Comparison of ENCODE assay signal across 8 cellular contexts in the genomic region with DNA sequence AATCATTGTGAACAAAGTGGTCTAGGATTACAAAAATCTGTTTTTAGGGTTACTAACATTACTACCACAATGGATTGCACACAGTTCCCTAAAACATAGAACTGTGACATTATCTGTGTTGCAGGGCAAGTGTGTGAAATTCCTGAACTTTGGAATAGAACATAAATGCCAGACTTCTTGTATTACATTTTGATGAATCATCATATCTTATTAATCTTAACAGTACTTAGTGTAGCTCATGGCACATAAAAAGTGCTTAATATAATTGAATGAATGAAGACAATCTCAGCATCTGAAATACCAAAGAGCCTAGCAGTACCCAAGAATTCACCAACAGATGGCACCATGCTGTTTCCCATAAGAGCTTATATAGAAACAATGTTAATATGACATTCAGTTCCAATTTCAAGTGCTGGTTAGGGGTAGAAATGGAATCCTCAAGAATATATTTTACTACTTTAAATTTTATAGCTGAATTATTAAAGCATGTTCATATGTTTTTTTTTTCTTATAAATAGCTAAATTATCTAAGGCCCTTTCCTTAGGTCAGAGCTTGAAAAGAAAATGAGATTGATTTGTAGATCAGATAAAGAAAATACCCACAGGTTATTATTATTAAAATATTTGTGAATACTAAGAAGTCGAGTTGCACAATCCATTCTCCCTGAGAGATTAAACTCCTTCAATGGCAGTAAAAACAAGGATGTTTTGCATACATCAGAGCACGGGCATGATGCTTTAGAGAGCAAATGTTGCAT. TPM values are rescaled to one million over a fixed set of nuclear protein-coding genes. Genes with fewer than 3 reads are reported as not detected.
DNase-seq lines count a peak whose midpoint lies in the region; ATAC-seq and TF ChIP-seq lines count a peak whose summit lies in the region.

No MANE protein-coding gene starts in this region.

- no peak for TF ChIP-seq POLR2A in GM18505 (IDR thresholded peaks at IDR 0.05; ENCODE audit: borderline replicate concordance, extremely low read depth, insufficient read depth, insufficient read length)

- intact Hi-C loops in left ventricle myocardium superior (cut with micrococcal nuclease): loop anchor here (5.0 kb wide), 1 partner anchor 146 kb away; no protein-coding TSS in a partner anchor
- intact Hi-C loops in tibial artery (cut with DNase I; ENCODE audit: low total_unique reads): loop anchor here (5.0 kb wide), 1 partner anchor 151 kb away; no protein-coding TSS in a partner anchor

- no peak overlapping the region for H3K4me3 Mint-ChIP-seq in stimulated activated effector memory CD8-positive, alpha-beta T cell treated with anti-CD3 and anti-CD28 coated beads, Interleukin-12 subunit alpha, Interleukin-12 subunit beta, amount 100 ng/mL, for 72 hours

- in situ Hi-C loops in KBM-7 (cut with MboI; ENCODE audit: low pct_unique_long_range_greater_than_20kb, low sequenced_read_pairs): no loop called here

- no peaks in the 10 kb centered on the region for H3K4me1 Mint-ChIP-seq in stimulated activated effector memory CD8-positive, alpha-beta T cell treated with anti-CD3 and anti-CD28 coated beads, Interleukin-12 subunit alpha, Interleukin-12 subunit beta, amount 100 ng/mL, for 72 hours

- no peak overlapping the region for H3K27ac Mint-ChIP-seq in stimulated activated effector memory CD8-positive, alpha-beta T cell treated with anti-CD3 and anti-CD28 coated beads, Interleukin-12 subunit alpha, Interleukin-12 subunit beta, amount 100 ng/mL, for 72 hours

- H3K27me3 ChIP-seq in tibial artery: no peaks in the 10 kb centered on the region

- no peak overlapping the region for H3K27ac ChIP-seq in tibial artery

- no peak overlapping the region for H3K4me3 ChIP-seq in WI38 (ENCODE audit: low read depth, low read length)
- no peak overlapping the region for H3K4me3 ChIP-seq in tibial artery

- TF ChIP-seq CTCF in WI38 (IDR thresholded peaks at IDR 0.05; ENCODE audit: low read depth, low read length) (peak; percentile 35; the same call in 1 of the 2 replicates), tibial artery (IDR thresholded peaks at IDR 0.05) (peak; percentile 53 to 54)

- H3K9me3 ChIP-seq in tibial artery: no peaks in the 10 kb centered on the region

- H3K9me3 Mint-ChIP-seq in stimulated activated effector memory CD8-positive, alpha-beta T cell treated with anti-CD3 and anti-CD28 coated beads, Interleukin-12 subunit alpha, Interleukin-12 subunit beta, amount 100 ng/mL, for 72 hours: no peaks in the 10 kb centered on the region

- ATAC-seq in GM18505 (IDR thresholded peaks at IDR 0.05; ENCODE audit: unreplicated experiment): peak; percentile 59
- peak; percentile 69 for ATAC-seq in left ventricle myocardium superior
- no peak for ATAC-seq in HG03159 (IDR thresholded peaks at IDR 0.05; ENCODE audit: unreplicated experiment)
- no peak for ATAC-seq in stimulated activated effector memory CD8-positive, alpha-beta T cell treated with anti-CD3 and anti-CD28 coated beads, Interleukin-12 subunit alpha, Interleukin-12 subunit beta, amount 100 ng/mL, for 72 hours

- DNase-seq in AG20443 (ENCODE audit: low spot score) (peak; percentile 21), KBM-7 (peak; percentile 64), left ventricle myocardium superior (no peak), tibial artery (no peak)
- no peak for DNase-seq in stimulated activated effector memory CD8-positive, alpha-beta T cell treated with anti-CD3 and anti-CD28 coated beads, Interleukin-12 subunit alpha, Interleukin-12 subunit beta, amount 100 ng/mL, for 72 hours (ENCODE audit: low spot score in 2 of 2)

- H3K36me3 Mint-ChIP-seq in stimulated activated effector memory CD8-positive, alpha-beta T cell treated with anti-CD3 and anti-CD28 coated beads, Interleukin-12 subunit alpha, Interleukin-12 subunit beta, amount 100 ng/mL, for 72 hours: no peaks in the 10 kb centered on the region

- no peaks in the 10 kb centered on the region for H3K36me3 ChIP-seq in tibial artery

- H3K4me1 ChIP-seq in tibial artery: no peaks in the 10 kb centered on the region

RNA-seq across cellular contexts. Expression of a gene that starts 25.8 kb away (rescaled TPM):
- 5.4 TPM for total RNA-seq in left ventricle myocardium superior

Comparison
In these comparisons a context has a peak if more than half of its experiments do, and no peak if none do; other contexts are left out.
1. DNase-seq: peak in AG20443 (single experiment) and KBM-7 (single experiment); none in left ventricle myocardium superior (single experiment), tibial artery (0 of 2) and stimulated activated effector memory CD8-positive, alpha-beta T cell treated with anti-CD3 and anti-CD28 coated beads, Interleukin-12 subunit alpha, Interleukin-12 subunit beta, amount 100 ng/mL, for 72 hours (0 of 2).
2. ATAC-seq: peak in GM18505 (single experiment) and left ventricle myocardium superior (single experiment); none in HG03159 (single experiment) and stimulated activated effector memory CD8-positive, alpha-beta T cell treated with anti-CD3 and anti-CD28 coated beads, Interleukin-12 subunit alpha, Interleukin-12 subunit beta, amount 100 ng/mL, for 72 hours (single experiment).